8 cellular contexts compared by ENCODE assay signal in the genomic region with DNA sequence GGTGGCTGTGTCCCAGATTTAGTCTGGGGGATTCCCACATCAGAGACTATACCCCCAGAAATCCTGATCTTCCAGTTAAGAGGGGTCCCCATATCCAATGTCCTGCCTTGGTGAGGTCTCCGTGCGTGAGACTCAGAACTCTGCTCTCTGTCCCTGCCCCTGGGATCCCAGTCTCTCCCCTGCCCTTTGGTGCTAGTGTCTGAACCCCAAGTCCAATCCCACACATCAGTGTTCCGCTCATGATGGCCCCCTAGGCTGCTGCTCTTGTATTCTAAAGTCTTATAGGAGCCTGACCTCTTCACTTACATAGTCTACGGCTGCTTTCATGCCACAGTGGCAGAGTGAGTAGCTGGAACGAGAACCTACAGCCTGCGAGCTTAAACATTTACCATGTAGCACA. TPM values are rescaled to one million over a fixed set of nuclear protein-coding genes. Genes with fewer than 3 reads are reported as not detected.
DNase-seq lines count a peak whose midpoint lies in the region; ATAC-seq and TF ChIP-seq lines count a peak whose summit lies in the region.
"Not testable (repeated sequence)": the region's sequence is repeated elsewhere in the genome, so short reads cannot be mapped to it uniquely, and the experiment has no call there.
"Had no signal": no experiment of that assay in that cellular context is flagged by ENCODE, and none has a peak within 500 bp of the region (broad histone marks: within the 10 kb centered on the region; RNA-seq: fewer than 3 reads in every experiment).

No MANE protein-coding gene starts in this region.

- not testable (repeated sequence) for H3K9me3 ChIP-seq in Panc1 (ENCODE audit: control insufficient read depth, insufficient read depth, low read depth, low read length); colonic mucosa

- H3K4me1 ChIP-seq in Panc1 (ENCODE audit: control insufficient read depth, insufficient read depth, low read length); colonic mucosa: not testable (repeated sequence)

- H3K27ac ChIP-seq in Panc1 (ENCODE audit: low read length); colonic mucosa: not testable (repeated sequence)

- intact Hi-C loops in Panc1 (cut with micrococcal nuclease; ENCODE audit: unreplicated experiment) = loop anchor here (10.0 kb wide), 1 partner anchor 236 kb away; no protein-coding TSS in a partner anchor
- intact Hi-C loops in colonic mucosa (cut with DNase I); posterior vena cava (cut with DNase I): not testable (repeated sequence)

- H3K36me3 ChIP-seq in Panc1 (ENCODE audit: control insufficient read depth, insufficient read depth, low read length); colonic mucosa: not testable (repeated sequence)

- peak; percentile 38 for DNase-seq in DMS79 treated with DMSO at 0.1 percent for 48 hours (lab: John Stamatoyannopoulos, UW)
- DNase-seq in Panc1 (ENCODE audit: low read depth, low spot score) = not testable (repeated sequence)
- peak; percentile 13 for DNase-seq in activated CD8-positive, alpha-beta memory T cell treated with anti-CD3 and anti-CD28 coated beads for 24 hours
- peak; percentile 12 for DNase-seq in colonic mucosa
- peak; percentile 37 for DNase-seq in mesenteric fat pad (ENCODE audit: low spot score)
- peak; percentile 50 for DNase-seq in posterior vena cava (ENCODE audit: low spot score)

- in situ Hi-C loops in Panc1 (cut with HindIII; ENCODE audit: low pct_unique_long_range_greater_than_20kb, low sequenced_read_pairs) = loop anchor here (5.0 kb wide), 1 partner anchor 73 kb away; the partner anchor contains the start of gene PSMC4

- peak; percentile 7 for ATAC-seq in Panc1

- H3K27me3 ChIP-seq in Panc1 (ENCODE audit: control insufficient read depth, insufficient read depth, low read length); colonic mucosa: not testable (repeated sequence)

- POLR2A ChIA-PET in Panc1 (lab: Charles Lee) = not testable (repeated sequence)

- H3K9ac ChIP-seq in colonic mucosa (ENCODE audit: low read depth in 2 of 2, low read length in 2 of 2) = not testable (repeated sequence)

- CTCF ChIA-PET in Panc1 (lab: Charles Lee) = interaction anchor here (0.6 kb wide), 2 partner anchors 114 to 303 kb away, joined by 3 to 6 read pairs; no protein-coding TSS in a partner anchor

- TF ChIP-seq CTCF in Panc1 (IDR thresholded peaks at IDR 0.05); colonic mucosa (IDR thresholded peaks at IDR 0.05): not testable (repeated sequence)

- H3K4me3 ChIP-seq in Panc1 (ENCODE audit: low read depth in 2 of 2, low read length in 2 of 2); colonic mucosa: not testable (repeated sequence)

- BruUV-seq in Panc1 (replicated peaks; lab: Mats Ljungman, UMichigan) = not testable (repeated sequence)

RNA-seq across cellular contexts. Expression of gene FCGBP, which starts 35.6 kb away (rescaled TPM):
- total RNA-seq in Panc1 (2021; ENCODE audit: unreplicated experiment) (6.4 TPM), colonic mucosa (1,000 to 10,000 TPM; 2,896 to 3,903 TPM), mesenteric fat pad (108 TPM), posterior vena cava (10 to 100 TPM; 42.1 to 98.8 TPM)
- polyA plus RNA-seq in Panc1 (2012; ENCODE audit: insufficient read length) = 6.9 TPM
- total RNA-seq: A172, GM23248 had no signal
- polyA plus RNA-seq: GM23248 had no signal

RNA-seq across cellular contexts. Expression of gene FBL, which starts 52.7 kb away (rescaled TPM):
- 4,927 TPM for total RNA-seq in Panc1 (2021; ENCODE audit: unreplicated experiment)
- polyA plus RNA-seq in Panc1 (2012; ENCODE audit: insufficient read length) = 6,160 TPM
- 100 to 1,000 TPM; 155 to 297 TPM for total RNA-seq in colonic mucosa
- total RNA-seq in mesenteric fat pad = 121 TPM
- 100 to 1,000 TPM in 1 of 2 donors, 10 to 100 TPM in 1; 94.1 to 121 TPM for total RNA-seq in posterior vena cava

Comparison
In these comparisons a context has a peak if more than half of its experiments do, and no peak if none do; other contexts are left out.
1. RNA of gene FCGBP, which starts 35.6 kb away (total RNA-seq): 2,896 to 3,903 TPM in colonic mucosa; 108 TPM in mesenteric fat pad (single experiment), 42.1 to 98.8 TPM in posterior vena cava and 6.4 TPM in Panc1 (single experiment); every median in the first group is over 10 times any median in the second.
2. RNA of gene FBL, which starts 52.7 kb away (total RNA-seq): 4,927 TPM in Panc1 (single experiment); 155 to 297 TPM in colonic mucosa, 121 TPM in mesenteric fat pad (single experiment) and 94.1 to 121 TPM in posterior vena cava; every median in the first group is over 10 times any median in the second.